1 cellular context compared by ENCODE assay signal in genomic region chr6:43736211-43736786, GRCh38.
TF ChIP-seq lines count a peak whose summit lies in the region.

No MANE protein-coding gene starts in this region.

TF ChIP-seq in SK-N-SH, 30 proteins besides CTCF, POLR2A, EP300 and RAD21 (continued from another document):
- TF ChIP-seq FOSL2 (IDR thresholded peaks at IDR 0.05; ENCODE audit: borderline replicate concordance, low read depth) = no peak
TF ChIP-seq in SK-N-SH: peak in this region for 0.
